In the genomic region with DNA sequence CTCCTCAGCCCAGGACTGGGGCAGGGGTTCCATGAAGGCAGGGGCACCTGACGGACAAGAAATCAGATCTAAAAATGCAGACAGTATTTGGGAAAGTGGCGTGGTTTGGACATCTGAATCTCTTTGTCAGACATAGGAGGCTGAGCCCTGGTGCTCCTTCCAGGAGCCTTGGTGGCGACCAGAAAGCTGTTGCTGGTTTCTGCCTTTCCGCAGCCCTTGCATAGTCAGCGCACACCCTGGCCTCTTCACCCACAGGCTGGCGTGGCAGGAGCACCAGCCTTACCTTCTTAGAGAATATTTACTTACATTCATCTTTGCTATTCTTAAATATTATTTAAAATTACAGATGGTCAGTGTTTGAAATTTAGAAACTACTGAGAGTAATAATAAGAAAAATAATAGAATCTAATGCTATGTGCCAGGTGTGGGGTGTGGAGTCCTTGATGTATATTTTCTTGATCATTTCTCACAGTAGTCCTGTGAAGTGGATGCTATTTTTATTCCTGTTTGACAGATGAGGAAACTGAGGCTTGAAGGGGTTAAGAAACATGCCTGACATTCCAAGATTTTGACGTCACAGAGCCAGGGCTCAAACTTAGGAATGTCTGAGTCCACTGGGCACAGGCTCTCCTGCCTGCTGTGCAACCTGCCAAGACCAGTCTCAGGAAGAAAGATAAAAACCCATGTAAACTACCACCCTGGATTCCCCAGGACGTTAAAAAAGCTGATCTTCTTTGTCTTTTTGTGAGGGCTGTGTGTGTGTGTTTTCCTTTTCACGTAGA, we compare ENCODE assay signal across 1 cellular context.
A peak's percentile ranks its signal among the peaks of the same experiment; 100 is the strongest.
TF ChIP-seq lines count a peak whose summit lies in the region.

No MANE protein-coding gene starts in this region.

TF ChIP-seq in SK-N-SH, 30 proteins besides CTCF, POLR2A, EP300 and RAD21 (continued from another document):
- TF ChIP-seq, protein P1, sequence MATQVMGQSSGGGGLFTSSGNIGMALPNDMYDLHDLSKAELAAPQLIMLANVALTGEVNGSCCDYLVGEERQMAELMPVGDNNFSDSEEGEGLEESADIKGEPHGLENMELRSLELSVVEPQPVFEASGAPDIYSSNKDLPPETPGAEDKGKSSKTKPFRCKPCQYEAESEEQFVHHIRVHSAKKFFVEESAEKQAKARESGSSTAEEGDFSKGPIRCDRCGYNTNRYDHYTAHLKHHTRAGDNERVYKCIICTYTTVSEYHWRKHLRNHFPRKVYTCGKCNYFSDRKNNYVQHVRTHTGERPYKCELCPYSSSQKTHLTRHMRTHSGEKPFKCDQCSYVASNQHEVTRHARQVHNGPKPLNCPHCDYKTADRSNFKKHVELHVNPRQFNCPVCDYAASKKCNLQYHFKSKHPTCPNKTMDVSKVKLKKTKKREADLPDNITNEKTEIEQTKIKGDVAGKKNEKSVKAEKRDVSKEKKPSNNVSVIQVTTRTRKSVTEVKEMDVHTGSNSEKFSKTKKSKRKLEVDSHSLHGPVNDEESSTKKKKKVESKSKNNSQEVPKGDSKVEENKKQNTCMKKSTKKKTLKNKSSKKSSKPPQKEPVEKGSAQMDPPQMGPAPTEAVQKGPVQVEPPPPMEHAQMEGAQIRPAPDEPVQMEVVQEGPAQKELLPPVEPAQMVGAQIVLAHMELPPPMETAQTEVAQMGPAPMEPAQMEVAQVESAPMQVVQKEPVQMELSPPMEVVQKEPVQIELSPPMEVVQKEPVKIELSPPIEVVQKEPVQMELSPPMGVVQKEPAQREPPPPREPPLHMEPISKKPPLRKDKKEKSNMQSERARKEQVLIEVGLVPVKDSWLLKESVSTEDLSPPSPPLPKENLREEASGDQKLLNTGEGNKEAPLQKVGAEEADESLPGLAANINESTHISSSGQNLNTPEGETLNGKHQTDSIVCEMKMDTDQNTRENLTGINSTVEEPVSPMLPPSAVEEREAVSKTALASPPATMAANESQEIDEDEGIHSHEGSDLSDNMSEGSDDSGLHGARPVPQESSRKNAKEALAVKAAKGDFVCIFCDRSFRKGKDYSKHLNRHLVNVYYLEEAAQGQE (IDR thresholded peaks at IDR 0.05; ENCODE audit: low read depth, low read length), result no peak
- TF ChIP-seq NFIC (IDR thresholded peaks at IDR 0.05; ENCODE audit: borderline replicate concordance) (no peak), JUND (IDR thresholded peaks at IDR 0.05) (peak; percentile 15; the same call in 1 of the 2 replicates), NRF1 (IDR thresholded peaks at IDR 0.05; ENCODE audit: low read depth, low read length) (no peak), GABPA (IDR thresholded peaks at IDR 0.05; ENCODE audit: low read depth) (no peak)
